8 cellular contexts compared by ENCODE assay signal in the genomic region with DNA sequence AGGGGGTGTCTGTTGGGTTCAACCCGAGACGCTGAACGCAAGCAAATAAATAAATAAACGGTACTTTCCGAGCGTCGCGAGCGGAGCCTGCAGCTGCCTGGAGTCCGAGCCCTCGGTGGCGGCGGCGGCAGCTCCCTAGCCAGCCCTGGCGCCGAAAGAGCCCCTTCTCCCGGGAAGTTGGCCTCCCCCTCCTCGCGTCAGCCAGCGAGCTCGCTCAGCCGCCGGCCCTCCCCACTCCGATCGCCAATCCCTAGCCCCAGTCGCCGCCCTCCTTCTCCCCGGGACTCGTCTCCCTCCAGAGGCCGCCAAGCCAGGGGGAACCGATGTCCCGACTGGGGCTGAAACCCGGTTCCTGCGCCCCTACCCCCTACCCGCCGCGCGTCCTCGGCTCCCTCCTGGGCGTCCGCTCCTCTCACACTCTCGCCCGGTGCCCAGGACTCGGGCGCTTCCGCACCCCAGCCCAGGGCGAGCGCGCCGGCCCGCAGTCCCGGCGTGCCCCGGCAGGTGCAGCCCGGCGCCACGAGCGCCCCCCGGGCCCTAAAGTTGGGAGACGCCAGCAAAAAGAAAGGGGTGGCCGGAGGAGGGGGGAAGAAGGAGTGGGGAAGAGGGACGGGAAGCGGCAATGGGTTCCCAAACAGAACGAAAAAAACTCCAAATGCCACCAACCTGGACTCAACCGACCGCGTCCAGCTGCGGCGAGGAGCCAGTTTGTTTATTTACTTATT. TPM values are rescaled to one million over a fixed set of nuclear protein-coding genes. Genes with fewer than 3 reads are reported as not detected.
DNase-seq lines count a peak whose midpoint lies in the region; FAIRE-seq lines count a peak whose summit lies in the region.

A gene with protein sequence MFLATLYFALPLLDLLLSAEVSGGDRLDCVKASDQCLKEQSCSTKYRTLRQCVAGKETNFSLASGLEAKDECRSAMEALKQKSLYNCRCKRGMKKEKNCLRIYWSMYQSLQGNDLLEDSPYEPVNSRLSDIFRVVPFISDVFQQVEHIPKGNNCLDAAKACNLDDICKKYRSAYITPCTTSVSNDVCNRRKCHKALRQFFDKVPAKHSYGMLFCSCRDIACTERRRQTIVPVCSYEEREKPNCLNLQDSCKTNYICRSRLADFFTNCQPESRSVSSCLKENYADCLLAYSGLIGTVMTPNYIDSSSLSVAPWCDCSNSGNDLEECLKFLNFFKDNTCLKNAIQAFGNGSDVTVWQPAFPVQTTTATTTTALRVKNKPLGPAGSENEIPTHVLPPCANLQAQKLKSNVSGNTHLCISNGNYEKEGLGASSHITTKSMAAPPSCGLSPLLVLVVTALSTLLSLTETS (minus strand): TSS at position 710 of the 725 bp plus-strand sequence. CDS start 1,177 bp downstream, outside the sequence.

- no peak for FAIRE-seq in urothelium cell line (lab: Jason Lieb, UNC)

- H3K14ac ChIP-seq in trophoblast cell (ENCODE audit: low read length): no peak within 1 kb of the TSS

- DNase-seq in NCI-H510A treated with DMSO at 0.1 percent for 48 hours (lab: John Stamatoyannopoulos, UW) (peak; percentile 12), NCI-H510A (lab: John Stamatoyannopoulos, UW) (no peak), SK-N-MC (ENCODE audit: low read depth, low spot score) (no peak), glomerular visceral epithelial cell (ENCODE audit: extremely low spot score) (peak; percentile 62), trophoblast cell (no peak), SKM-1 treated with dmso at 0.1 percent for 144 hours (lab: John Stamatoyannopoulos, UW; ENCODE audit: unreplicated experiment) (no peak), urothelium cell line (ENCODE audit: low spot score) (no peak), middle frontal gyrus (ENCODE audit: extremely low spot score, low spot score) (no peak)

- H3K79me2 ChIP-seq in trophoblast cell (ENCODE audit: control insufficient read depth, insufficient read depth, low read length, poor library complexity): no peaks in the 10 kb centered on the region

- no peak within 1 kb of the TSS for H4K91ac ChIP-seq in trophoblast cell (ENCODE audit: low read depth, low read length)

- H2BK12ac ChIP-seq in trophoblast cell (ENCODE audit: low read length): no peak within 1 kb of the TSS

- H3K27me3 ChIP-seq in trophoblast cell (ENCODE audit: insufficient read depth, low read length): peaks cover 56% of the 10 kb centered on the region

- H3K9me3 ChIP-seq in SK-N-MC (ENCODE audit: low read depth, low read length) (no peaks in the 10 kb centered on the region), trophoblast cell (ENCODE audit: insufficient read depth, low read depth, low read length) (peaks cover 7% of the 10 kb centered on the region)

- H3K23ac ChIP-seq in trophoblast cell (ENCODE audit: low read length): no peak within 1 kb of the TSS

- H4K8ac ChIP-seq in trophoblast cell (ENCODE audit: low read depth, low read length): no peak within 1 kb of the TSS

- no peak within 1 kb of the TSS for H3K18ac ChIP-seq in trophoblast cell (ENCODE audit: low read length)

- no peak within 1 kb of the TSS for H2AK5ac ChIP-seq in trophoblast cell (ENCODE audit: low read length)

- H3K4ac ChIP-seq in trophoblast cell (ENCODE audit: low read depth, low read length): no peak within 1 kb of the TSS

- no peak within 1 kb of the TSS for H2BK5ac ChIP-seq in trophoblast cell (ENCODE audit: low read depth, low read length, poor library complexity)

- H3K4me2 ChIP-seq in trophoblast cell (ENCODE audit: low read length): peak within 1 kb of the TSS; percentile 65

- no peak within 1 kb of the TSS for H2AFZ ChIP-seq in trophoblast cell (ENCODE audit: insufficient read depth, low read length, poor library complexity)

- peaks cover 24 to 26% of the 10 kb centered on the region in 2 experiments for H3K4me1 ChIP-seq in trophoblast cell (ENCODE audit: control insufficient read depth in 1 of 2, insufficient read depth in 2 of 2, low read length in 2 of 2)

- H3K36me3 ChIP-seq in SK-N-MC (ENCODE audit: insufficient read depth, low read length) (no peaks in the 10 kb centered on the region), trophoblast cell (ENCODE audit: control insufficient read depth in 1 of 2, insufficient read depth in 2 of 2, low read length in 2 of 2) (no peaks in the 10 kb centered on the region)

- H3K9ac ChIP-seq in SK-N-MC (ENCODE audit: insufficient read length) (no peak within 1 kb of the TSS), trophoblast cell (ENCODE audit: low read length) (peak within 1 kb of the TSS; percentile 50)

- no peak within 1 kb of the TSS for H4K12ac ChIP-seq in trophoblast cell (ENCODE audit: low read depth, low read length)

- peak within 1 kb of the TSS; percentile 76 for H3K4me3 ChIP-seq in SK-N-MC
- peak within 1 kb of the TSS; percentile 67 for H3K4me3 ChIP-seq in trophoblast cell (ENCODE audit: low read depth, low read length)

- no peak within 1 kb of the TSS for H3K27ac ChIP-seq in SK-N-MC
- no peak within 1 kb of the TSS for H3K27ac ChIP-seq in trophoblast cell (ENCODE audit: low read depth, low read length)

- no peak within 1 kb of the TSS for H2BK120ac ChIP-seq in trophoblast cell (ENCODE audit: insufficient read depth, low read length, poor library complexity)

- H3K79me1 ChIP-seq in trophoblast cell (ENCODE audit: low read length): no peaks in the 10 kb centered on the region

- no CpG with 5 or more reads among the region's 69 CpGs for WGBS in trophoblast cell (ENCODE audit: extremely low coverage, insufficient coverage, insufficient read length)

RNA-seq across cellular contexts. Expression of the gene that starts here (rescaled TPM):
- polyA plus RNA-seq in trophoblast cell (2013): 3.8 and 3.9 TPM in 2 replicates

Comparison
In these comparisons a context has a peak if more than half of its experiments do, and no peak if none do; other contexts are left out.
1. DNase-seq: peak in NCI-H510A treated with DMSO at 0.1 percent for 48 hours (single experiment) and glomerular visceral epithelial cell (single experiment); none in NCI-H510A (single experiment), SK-N-MC (single experiment), trophoblast cell (0 of 2), SKM-1 treated with dmso at 0.1 percent for 144 hours (single experiment), urothelium cell line (single experiment) and middle frontal gyrus (single experiment).